ENCODE assay signal across 1 cellular context in genomic region chr4:48853604-48854394, GRCh38.
TF ChIP-seq lines count a peak whose summit lies in the region.

No MANE protein-coding gene starts in this region.

TF ChIP-seq in GM12878, 131 proteins besides CTCF, POLR2A, EP300 and RAD21:
- TF ChIP-seq CBFB (IDR thresholded peaks at IDR 0.05; ENCODE audit: low read depth): no peak
- no peak for TF ChIP-seq ZBTB4 (CRISPR knock-in tag; IDR thresholded peaks at IDR 0.05)
- no peak for TF ChIP-seq REST (IDR thresholded peaks at IDR 0.05; ENCODE audit: low read depth, low read length)
- no peak for TF ChIP-seq HDAC2 (IDR thresholded peaks at IDR 0.05)
- TF ChIP-seq ATF2 (IDR thresholded peaks at IDR 0.05; ENCODE audit: low read length): no peak
- TF ChIP-seq FOXK2 (IDR thresholded peaks at IDR 0.05): no peak
- TF ChIP-seq BCL3 (IDR thresholded peaks at IDR 0.05; ENCODE audit: borderline replicate concordance, insufficient read depth, low read depth, low read length, poor library complexity, severe bottlenecking): no peak
- TF ChIP-seq STAT3 (IDR thresholded peaks at IDR 0.05; ENCODE audit: low read depth, low read length): no peak
- TF ChIP-seq TCF12 (IDR thresholded peaks at IDR 0.05; ENCODE audit: low read depth, low read length): no peak
- no peak for TF ChIP-seq USF1 (IDR thresholded peaks at IDR 0.05; ENCODE audit: borderline replicate concordance, extremely low read length, insufficient read depth, low read depth, low read length)
- TF ChIP-seq STAT1 (conservative IDR thresholded peaks at IDR 0.05): no peak
- no peak for TF ChIP-seq CREB1 (IDR thresholded peaks at IDR 0.05; ENCODE audit: low read depth)
- no peak for TF ChIP-seq FOXM1 (IDR thresholded peaks at IDR 0.05; ENCODE audit: low read depth, low read length)
- TF ChIP-seq BCL11A (IDR thresholded peaks at IDR 0.05; ENCODE audit: low read depth, low read length): no peak
- TF ChIP-seq SUZ12 (IDR thresholded peaks at IDR 0.05; ENCODE audit: unreplicated experiment): no peak
- no peak for TF ChIP-seq NKRF (conservative IDR thresholded peaks at IDR 0.05)
